ENCODE assay signal across 8 cellular contexts in genomic region chr1:114757455-114758250, GRCh38. TPM values are rescaled to one million over a fixed set of nuclear protein-coding genes. Genes with fewer than 3 reads are reported as not detected.
DNase-seq lines count a peak whose midpoint lies in the region; ATAC-seq lines count a peak whose summit lies in the region.

Gene CSDE1 (minus strand): TSS chr1:114757984. CDS start chr1:114739890, 18,094 bp downstream.

- ATAC-seq in GM21360 (IDR thresholded peaks at IDR 0.05; ENCODE audit: unreplicated experiment) = peak; percentile 78

- CTCF ChIA-PET in activated CD8-positive, alpha-beta memory T cell treated with anti-CD3 and anti-CD28 coated beads for 36 hours (lab: Charles Lee) = interaction anchor here (0.7 kb wide), 1 partner anchor 17 kb away, joined by 3 read pairs; no protein-coding TSS in a partner anchor

- peak; percentile 98 for DNase-seq in COR-L47 (lab: John Stamatoyannopoulos, UW)
- peak; percentile 94 for DNase-seq in HT1080 (ENCODE audit: low read depth)
- peak; percentile 96 to 97 for DNase-seq in NOMO-1 (lab: John Stamatoyannopoulos, UW; ENCODE audit: unreplicated experiment in 2 of 2)
- peak; percentile 96 for DNase-seq in effector CD8-positive, alpha-beta T cell (lab: John Stamatoyannopoulos, UW)
- peak; percentile 99 for DNase-seq in lung microvascular endothelial cell (ENCODE audit: low read depth in 2 of 2)
- peak; percentile 89 to 93 (median 91) for DNase-seq in stimulated activated CD4-positive, alpha-beta T cell treated with anti-CD3 and anti-CD28 coated beads, TNF-alpha, amount 100 ng/mL, for 48 hours (ENCODE audit: low read depth in 3 of 3)

- POLR2A ChIA-PET in activated CD8-positive, alpha-beta memory T cell treated with anti-CD3 and anti-CD28 coated beads for 36 hours (lab: Charles Lee) = interaction anchor here (0.9 to 1.0 kb wide), 2 partner anchors 23 to 246 kb away, joined by 3 to 8 read pairs; partner anchors contain the start of gene SIKE1

RNA-seq across cellular contexts. Expression of gene CSDE1, which starts in this region (rescaled TPM):
- total RNA-seq in HT1080 (2014; rRNA removed; shearing (Covaris generic)) = 299 and 322 TPM in 2 replicates
- polyA plus RNA-seq in HT1080 (2015; cell fraction: cytosol; rRNA removed) = 261 and 353 TPM in 2 replicates
- polyA plus RNA-seq in HT1080 (2015; cell fraction: nucleus; rRNA removed) = 329 and 335 TPM in 2 replicates
- 100 to 1,000 TPM; 489 to 490 TPM for total RNA-seq in activated CD8-positive, alpha-beta memory T cell treated with anti-CD3 and anti-CD28 coated beads for 36 hours
- total RNA-seq in lung microvascular endothelial cell = 1,041 and 1,080 TPM in 2 replicates

Comparison
In these comparisons a context has a peak if more than half of its experiments do, and no peak if none do; other contexts are left out.
1. Peak in every context shown above with its lines: DNase-seq and ATAC-seq.